Comparison of ENCODE assay signal across 26 cellular contexts in the genomic region with DNA sequence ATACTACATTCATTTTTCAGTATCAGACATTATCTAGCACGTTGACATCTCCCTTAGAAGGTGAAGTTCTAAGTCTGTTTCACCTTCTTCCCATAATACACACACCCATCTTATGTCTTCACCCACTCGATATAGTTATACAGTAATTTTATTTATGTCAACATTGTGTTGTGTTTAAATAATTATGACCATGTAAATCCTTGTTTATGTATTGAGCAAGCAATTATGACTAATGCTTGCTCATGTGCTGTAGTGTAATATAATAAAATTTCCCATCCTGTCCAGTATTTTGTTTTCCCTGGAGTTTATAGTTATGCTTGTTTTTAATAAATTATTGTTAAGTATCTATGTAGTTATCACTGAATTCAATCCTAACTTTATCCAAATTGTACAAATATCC.
A peak's percentile ranks its signal among the peaks of the same experiment; 100 is the strongest.
DNase-seq lines count a peak whose midpoint lies in the region; ATAC-seq, FAIRE-seq and TF ChIP-seq lines count a peak whose summit lies in the region.
"Had no signal": no experiment of that assay in that cellular context is flagged by ENCODE, and none has a peak within 500 bp of the region (broad histone marks: within the 10 kb centered on the region; RNA-seq: fewer than 3 reads in every experiment).

No MANE protein-coding gene starts in this region.

- no peak for TF ChIP-seq POLR2A in A549 (IDR thresholded peaks at IDR 0.05; ENCODE audit: low read length)

- no peak overlapping the region for H3K4me3 ChIP-seq in A549
- H3K4me3 ChIP-seq in bronchial epithelial cell (ENCODE audit: low read depth, low read length): no peak overlapping the region
- H3K4me3 ChIP-seq in fibroblast of villous mesenchyme (ENCODE audit: low read depth, low read length): no peak overlapping the region
- H3K4me3 ChIP-seq in Karpas-422 (ENCODE audit: low read length): no peak overlapping the region
- H3K4me3 ChIP-seq: BLaER1 had no signal

- POLR2A ChIA-PET in A549 (lab: Yijun Ruan, JAX): no interaction called here

- FAIRE-seq in A549 (lab: Jason Lieb, UNC): no peak
- FAIRE-seq in bronchial epithelial cell (lab: Jason Lieb, UNC): no peak
- FAIRE-seq: A204.1, GM12891, GM18507, HTR-8/SVneo, RCC 7860 had no signal

- H3K9ac ChIP-seq in Karpas-422 (ENCODE audit: low read length): no peak overlapping the region
- H3K9ac ChIP-seq: BLaER1 had no signal

- no peak overlapping the region for H3K27ac ChIP-seq in A549
- H3K27ac ChIP-seq in Karpas-422 (ENCODE audit: low read length): no peak overlapping the region
- H3K27ac ChIP-seq: BLaER1, HL-60 had no signal

- H3K4me2 ChIP-seq in A549 (no peak overlapping the region), Karpas-422 (ENCODE audit: low read depth, low read length, poor library complexity, severe bottlenecking) (no peak overlapping the region)
- H3K4me2 ChIP-seq: BLaER1 had no signal

- TF ChIP-seq CTCF in A549 (IDR thresholded peaks at IDR 0.05) (no peak), bronchial epithelial cell (IDR thresholded peaks at IDR 0.05; ENCODE audit: insufficient read depth, low read length, severe bottlenecking) (no peak), fibroblast of villous mesenchyme (IDR thresholded peaks at IDR 0.05; ENCODE audit: insufficient read depth, low read depth, low read length) (no peak)

- H3K79me2 ChIP-seq in Karpas-422 (ENCODE audit: low read length): no peaks in the 10 kb centered on the region

- TF ChIP-seq RAD21 in A549 (conservative IDR thresholded peaks at IDR 0.05 in 1 of 2, IDR thresholded peaks at IDR 0.05 in 1 of 2): no peak

- H3K4me1 ChIP-seq in A549 (no peaks in the 10 kb centered on the region), Karpas-422 (ENCODE audit: low read length) (peaks cover 4% of the 10 kb centered on the region)
- H3K4me1 ChIP-seq: BLaER1 had no signal

- DNase-seq in A549 (ENCODE audit: low read depth in 1 of 2, low spot score in 1 of 2) (no peak), LHCN-M2 (ENCODE audit: low read depth) (peak; percentile 36), bronchial epithelial cell (ENCODE audit: low read depth) (peak; percentile 79), fibroblast of villous mesenchyme (ENCODE audit: low read depth) (peak; percentile 73), NCI-H82 treated with DMSO at 0.1 percent for 48 hours (lab: John Stamatoyannopoulos, UW; ENCODE audit: unreplicated experiment) (no peak), Karpas-422 (no peak), HK-2 (ENCODE audit: unreplicated experiment) (no peak)
- DNase-seq: CD4-positive, alpha-beta memory T cell; DMS153; EL; HFFc6; NCI-H1105; NCI-H2081 treated with DMSO at 0.1 percent for 48 hours; NCI-H446 treated with DMSO at 0.1 percent for 48 hours; NCI-H69; NK-92 treated with Interleukin-12 subunit alpha and Interleukin-12 subunit beta, amount 100 ng/mL, for 24 hours; SIG-M5 had no signal

- no peaks in the 10 kb centered on the region for H4K20me1 ChIP-seq in Karpas-422 (ENCODE audit: insufficient read depth, low read depth, low read length)
- H4K20me1 ChIP-seq: BLaER1 had no signal

- ATAC-seq in A549: no peak
- ATAC-seq in GM21723 (IDR thresholded peaks at IDR 0.05; ENCODE audit: unreplicated experiment): no peak
- ATAC-seq: SK-N-SH treated with all-trans-retinoic acid at 6 μM for 48 hours had no signal

- CTCF ChIA-PET in A549 (lab: Yijun Ruan, JAX): no interaction called here

- H3K9me2 ChIP-seq in Karpas-422 (replicated peaks; ENCODE audit: insufficient read depth, low read length): no peaks in the 10 kb centered on the region

- no peak overlapping the region for H2AFZ ChIP-seq in Karpas-422 (ENCODE audit: low read length)

- WGBS in A549 (ENCODE audit: missing lambda C conversion rate): 8% methylated on average over 2 of the region's 2 CpGs

- H3K9me3 ChIP-seq in A549: no peaks in the 10 kb centered on the region
- H3K9me3 ChIP-seq in Karpas-422 (ENCODE audit: low read length): 0 out of 2 replicates have a peak, but pooled peaks cover 3% of the 10 kb centered on the region

- H3K36me3 ChIP-seq in bronchial epithelial cell (ENCODE audit: control insufficient read depth, insufficient read depth, low read length) (no peaks in the 10 kb centered on the region), Karpas-422 (ENCODE audit: insufficient read depth, low read length) (no peaks in the 10 kb centered on the region; the same call in 1 of the 2 replicates)
- H3K36me3 ChIP-seq: BLaER1 had no signal

- TF ChIP-seq EP300 in A549 (IDR thresholded peaks at IDR 0.05): no peak

- peaks cover 1% of the 10 kb centered on the region for H3K27me3 ChIP-seq in bronchial epithelial cell (ENCODE audit: control insufficient read depth, insufficient read depth, low read length)
- H3K27me3 ChIP-seq in Karpas-422 (ENCODE audit: low read length): no peaks in the 10 kb centered on the region
- H3K27me3 ChIP-seq: BLaER1 had no signal

TF ChIP-seq in A549, 52 proteins besides CTCF, POLR2A, EP300 and RAD21:
- TF ChIP-seq CHD4 (IDR thresholded peaks at IDR 0.05; ENCODE audit: borderline replicate concordance): no peak
- TF ChIP-seq CEBPB (IDR thresholded peaks at IDR 0.05): 0 out of 4 replicates have a peak, but pooled peaks of 1 of the 2 experiments have one; percentile 31
- no peak for TF ChIP-seq SREBF2 (IDR thresholded peaks at IDR 0.05)
- no peak for TF ChIP-seq POLR2AphosphoS2 (conservative IDR thresholded peaks at IDR 0.05; ENCODE audit: low read length)
- TF ChIP-seq FOSL2 (IDR thresholded peaks at IDR 0.05): no peak
- peak; percentile 50 for TF ChIP-seq FOSL2 (CRISPR knock-in tag; IDR thresholded peaks at IDR 0.05)
- TF ChIP-seq MAZ (IDR thresholded peaks at IDR 0.05; ENCODE audit: borderline replicate concordance, low read depth, low read length): no peak
- no peak for TF ChIP-seq FOSB (CRISPR knock-in tag; IDR thresholded peaks at IDR 0.05)
- TF ChIP-seq BHLHE40 (IDR thresholded peaks at IDR 0.05; ENCODE audit: low read depth, low read length): no peak

Comparison
In these comparisons a context has a peak if more than half of its experiments do, and no peak if none do; other contexts are left out.
1. DNase-seq: peak in LHCN-M2 (single experiment), bronchial epithelial cell (single experiment) and fibroblast of villous mesenchyme (single experiment); none in A549 (0 of 2), NCI-H82 treated with DMSO at 0.1 percent for 48 hours (single experiment), Karpas-422 (single experiment) and HK-2 (single experiment).